ENCODE assay signal across 1 cellular context in genomic region chr9:129027685-129028191, GRCh38.
TF ChIP-seq lines count a peak whose summit lies in the region.

No MANE protein-coding gene starts in this region.

TF ChIP-seq in HepG2, 621 proteins besides CTCF, POLR2A, EP300 and RAD21 (continues in another document):
- no peak for TF ChIP-seq ZNF580 (CRISPR knock-in tag; IDR thresholded peaks at IDR 0.05; ENCODE audit: borderline replicate concordance, low read depth)
- TF ChIP-seq, protein P1, sequence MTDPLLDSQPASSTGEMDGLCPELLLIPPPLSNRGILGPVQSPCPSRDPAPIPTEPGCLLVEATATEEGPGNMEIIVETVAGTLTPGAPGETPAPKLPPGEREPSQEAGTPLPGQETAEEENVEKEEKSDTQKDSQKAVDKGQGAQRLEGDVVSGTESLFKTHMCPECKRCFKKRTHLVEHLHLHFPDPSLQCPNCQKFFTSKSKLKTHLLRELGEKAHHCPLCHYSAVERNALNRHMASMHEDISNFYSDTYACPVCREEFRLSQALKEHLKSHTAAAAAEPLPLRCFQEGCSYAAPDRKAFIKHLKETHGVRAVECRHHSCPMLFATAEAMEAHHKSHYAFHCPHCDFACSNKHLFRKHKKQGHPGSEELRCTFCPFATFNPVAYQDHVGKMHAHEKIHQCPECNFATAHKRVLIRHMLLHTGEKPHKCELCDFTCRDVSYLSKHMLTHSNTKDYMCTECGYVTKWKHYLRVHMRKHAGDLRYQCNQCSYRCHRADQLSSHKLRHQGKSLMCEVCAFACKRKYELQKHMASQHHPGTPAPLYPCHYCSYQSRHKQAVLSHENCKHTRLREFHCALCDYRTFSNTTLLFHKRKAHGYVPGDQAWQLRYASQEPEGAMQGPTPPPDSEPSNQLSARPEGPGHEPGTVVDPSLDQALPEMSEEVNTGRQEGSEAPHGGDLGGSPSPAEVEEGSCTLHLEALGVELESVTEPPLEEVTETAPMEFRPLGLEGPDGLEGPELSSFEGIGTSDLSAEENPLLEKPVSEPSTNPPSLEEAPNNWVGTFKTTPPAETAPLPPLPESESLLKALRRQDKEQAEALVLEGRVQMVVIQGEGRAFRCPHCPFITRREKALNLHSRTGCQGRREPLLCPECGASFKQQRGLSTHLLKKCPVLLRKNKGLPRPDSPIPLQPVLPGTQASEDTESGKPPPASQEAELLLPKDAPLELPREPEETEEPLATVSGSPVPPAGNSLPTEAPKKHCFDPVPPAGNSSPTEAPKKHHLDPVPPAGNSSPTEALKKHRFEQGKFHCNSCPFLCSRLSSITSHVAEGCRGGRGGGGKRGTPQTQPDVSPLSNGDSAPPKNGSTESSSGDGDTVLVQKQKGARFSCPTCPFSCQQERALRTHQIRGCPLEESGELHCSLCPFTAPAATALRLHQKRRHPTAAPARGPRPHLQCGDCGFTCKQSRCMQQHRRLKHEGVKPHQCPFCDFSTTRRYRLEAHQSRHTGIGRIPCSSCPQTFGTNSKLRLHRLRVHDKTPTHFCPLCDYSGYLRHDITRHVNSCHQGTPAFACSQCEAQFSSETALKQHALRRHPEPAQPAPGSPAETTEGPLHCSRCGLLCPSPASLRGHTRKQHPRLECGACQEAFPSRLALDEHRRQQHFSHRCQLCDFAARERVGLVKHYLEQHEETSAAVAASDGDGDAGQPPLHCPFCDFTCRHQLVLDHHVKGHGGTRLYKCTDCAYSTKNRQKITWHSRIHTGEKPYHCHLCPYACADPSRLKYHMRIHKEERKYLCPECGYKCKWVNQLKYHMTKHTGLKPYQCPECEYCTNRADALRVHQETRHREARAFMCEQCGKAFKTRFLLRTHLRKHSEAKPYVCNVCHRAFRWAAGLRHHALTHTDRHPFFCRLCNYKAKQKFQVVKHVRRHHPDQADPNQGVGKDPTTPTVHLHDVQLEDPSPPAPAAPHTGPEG (CRISPR knock-in tag; IDR thresholded peaks at IDR 0.05): no peak
- no peak for TF ChIP-seq PBX3 (CRISPR knock-in tag; IDR thresholded peaks at IDR 0.05; ENCODE audit: borderline replicate concordance)
- peak; percentile 30; the same call in 1 of the 2 replicates for TF ChIP-seq THAP9 (CRISPR knock-in tag; IDR thresholded peaks at IDR 0.05; ENCODE audit: borderline replicate concordance)
- no peak; the same call in 1 of the 2 replicates for TF ChIP-seq HNF1B (CRISPR knock-in tag; IDR thresholded peaks at IDR 0.05)
- TF ChIP-seq ZNF562 (CRISPR knock-in tag; IDR thresholded peaks at IDR 0.05; ENCODE audit: borderline replicate concordance): 0 out of 2 replicates have a peak, but pooled peaks have one; percentile 25
- TF ChIP-seq ZNF616 (CRISPR knock-in tag; IDR thresholded peaks at IDR 0.05; ENCODE audit: low read depth): peak; percentile 58; the same call in 1 of the 2 replicates
- 0 out of 2 replicates have a peak, but pooled peaks have one; percentile 67 for TF ChIP-seq CCDC6 (CRISPR knock-in tag; IDR thresholded peaks at IDR 0.05)
- TF ChIP-seq ZBTB38 (CRISPR knock-in tag; IDR thresholded peaks at IDR 0.05): peak; percentile 26; the same call in 1 of the 2 replicates
- TF ChIP-seq TFDP2 (CRISPR knock-in tag; IDR thresholded peaks at IDR 0.05): peak; percentile 32; the same call in 1 of the 2 replicates
- 0 out of 2 replicates have a peak, but pooled peaks have one; percentile 24 for TF ChIP-seq ZNF589 (CRISPR knock-in tag; conservative IDR thresholded peaks at IDR 0.05)
- 0 out of 2 replicates have a peak, but pooled peaks have one; percentile 13 for TF ChIP-seq ZNF232 (CRISPR knock-in tag; IDR thresholded peaks at IDR 0.05; ENCODE audit: borderline replicate concordance)
- peak; percentile 79; the same call in 1 of the 2 replicates for TF ChIP-seq ZNF468 (CRISPR knock-in tag; IDR thresholded peaks at IDR 0.05)
- TF ChIP-seq KDM5B (CRISPR knock-in tag; IDR thresholded peaks at IDR 0.05; ENCODE audit: borderline replicate concordance): peak; percentile 73; the same call in 1 of the 2 replicates
- no peak for TF ChIP-seq ZNF530 (CRISPR knock-in tag; IDR thresholded peaks at IDR 0.05; ENCODE audit: low read depth)
- TF ChIP-seq, protein P2, sequence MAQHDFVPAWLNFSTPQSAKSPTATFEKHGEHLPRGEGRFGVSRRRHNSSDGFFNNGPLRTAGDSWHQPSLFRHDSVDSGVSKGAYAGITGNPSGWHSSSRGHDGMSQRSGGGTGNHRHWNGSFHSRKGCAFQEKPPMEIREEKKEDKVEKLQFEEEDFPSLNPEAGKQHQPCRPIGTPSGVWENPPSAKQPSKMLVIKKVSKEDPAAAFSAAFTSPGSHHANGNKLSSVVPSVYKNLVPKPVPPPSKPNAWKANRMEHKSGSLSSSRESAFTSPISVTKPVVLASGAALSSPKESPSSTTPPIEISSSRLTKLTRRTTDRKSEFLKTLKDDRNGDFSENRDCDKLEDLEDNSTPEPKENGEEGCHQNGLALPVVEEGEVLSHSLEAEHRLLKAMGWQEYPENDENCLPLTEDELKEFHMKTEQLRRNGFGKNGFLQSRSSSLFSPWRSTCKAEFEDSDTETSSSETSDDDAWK (CRISPR knock-in tag; IDR thresholded peaks at IDR 0.05): no peak
- TF ChIP-seq PATZ1 (CRISPR knock-in tag; IDR thresholded peaks at IDR 0.05): 0 out of 2 replicates have a peak, but pooled peaks have one; percentile 23
- peak; percentile 48; the same call in 1 of the 2 replicates for TF ChIP-seq CBFB (CRISPR knock-in tag; IDR thresholded peaks at IDR 0.05)
- peak; percentile 82; the same call in 1 of the 2 replicates for TF ChIP-seq HNRNPL (IDR thresholded peaks at IDR 0.05; ENCODE audit: low read depth, low read length)
- peak; percentile 49; the same call in 1 of the 2 replicates for TF ChIP-seq MXD3 (CRISPR knock-in tag; IDR thresholded peaks at IDR 0.05)
- TF ChIP-seq ZNF776 (CRISPR knock-in tag; IDR thresholded peaks at IDR 0.05): no peak
- no peak for TF ChIP-seq JDP2 (CRISPR knock-in tag; IDR thresholded peaks at IDR 0.05; ENCODE audit: borderline replicate concordance)
- TF ChIP-seq PREB (CRISPR knock-in tag; IDR thresholded peaks at IDR 0.05): no peak
- TF ChIP-seq, protein P3, sequence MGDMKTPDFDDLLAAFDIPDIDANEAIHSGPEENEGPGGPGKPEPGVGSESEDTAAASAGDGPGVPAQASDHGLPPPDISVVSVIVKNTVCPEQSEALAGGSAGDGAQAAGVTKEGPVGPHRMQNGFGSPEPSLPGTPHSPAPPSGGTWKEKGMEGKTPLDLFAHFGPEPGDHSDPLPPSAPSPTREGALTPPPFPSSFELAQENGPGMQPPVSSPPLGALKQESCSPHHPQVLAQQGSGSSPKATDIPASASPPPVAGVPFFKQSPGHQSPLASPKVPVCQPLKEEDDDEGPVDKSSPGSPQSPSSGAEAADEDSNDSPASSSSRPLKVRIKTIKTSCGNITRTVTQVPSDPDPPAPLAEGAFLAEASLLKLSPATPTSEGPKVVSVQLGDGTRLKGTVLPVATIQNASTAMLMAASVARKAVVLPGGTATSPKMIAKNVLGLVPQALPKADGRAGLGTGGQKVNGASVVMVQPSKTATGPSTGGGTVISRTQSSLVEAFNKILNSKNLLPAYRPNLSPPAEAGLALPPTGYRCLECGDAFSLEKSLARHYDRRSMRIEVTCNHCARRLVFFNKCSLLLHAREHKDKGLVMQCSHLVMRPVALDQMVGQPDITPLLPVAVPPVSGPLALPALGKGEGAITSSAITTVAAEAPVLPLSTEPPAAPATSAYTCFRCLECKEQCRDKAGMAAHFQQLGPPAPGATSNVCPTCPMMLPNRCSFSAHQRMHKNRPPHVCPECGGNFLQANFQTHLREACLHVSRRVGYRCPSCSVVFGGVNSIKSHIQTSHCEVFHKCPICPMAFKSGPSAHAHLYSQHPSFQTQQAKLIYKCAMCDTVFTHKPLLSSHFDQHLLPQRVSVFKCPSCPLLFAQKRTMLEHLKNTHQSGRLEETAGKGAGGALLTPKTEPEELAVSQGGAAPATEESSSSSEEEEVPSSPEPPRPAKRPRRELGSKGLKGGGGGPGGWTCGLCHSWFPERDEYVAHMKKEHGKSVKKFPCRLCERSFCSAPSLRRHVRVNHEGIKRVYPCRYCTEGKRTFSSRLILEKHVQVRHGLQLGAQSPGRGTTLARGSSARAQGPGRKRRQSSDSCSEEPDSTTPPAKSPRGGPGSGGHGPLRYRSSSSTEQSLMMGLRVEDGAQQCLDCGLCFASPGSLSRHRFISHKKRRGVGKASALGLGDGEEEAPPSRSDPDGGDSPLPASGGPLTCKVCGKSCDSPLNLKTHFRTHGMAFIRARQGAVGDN (CRISPR knock-in tag; IDR thresholded peaks at IDR 0.05): peak; percentile 90
- TF ChIP-seq ZBTB7A (CRISPR knock-in tag; IDR thresholded peaks at IDR 0.05): 0 out of 2 replicates have a peak, but pooled peaks have one; percentile 25
- 0 out of 2 replicates have a peak, but pooled peaks have one; percentile 17 for TF ChIP-seq YEATS4 (CRISPR knock-in tag; IDR thresholded peaks at IDR 0.05; ENCODE audit: borderline replicate concordance)
- TF ChIP-seq ZBTB42 (CRISPR knock-in tag; IDR thresholded peaks at IDR 0.05): 0 out of 2 replicates have a peak, but pooled peaks have one; percentile 55
- TF ChIP-seq ELF1 (CRISPR knock-in tag; IDR thresholded peaks at IDR 0.05): peak; percentile 39; the same call in 1 of the 2 replicates
